In the genomic region with DNA sequence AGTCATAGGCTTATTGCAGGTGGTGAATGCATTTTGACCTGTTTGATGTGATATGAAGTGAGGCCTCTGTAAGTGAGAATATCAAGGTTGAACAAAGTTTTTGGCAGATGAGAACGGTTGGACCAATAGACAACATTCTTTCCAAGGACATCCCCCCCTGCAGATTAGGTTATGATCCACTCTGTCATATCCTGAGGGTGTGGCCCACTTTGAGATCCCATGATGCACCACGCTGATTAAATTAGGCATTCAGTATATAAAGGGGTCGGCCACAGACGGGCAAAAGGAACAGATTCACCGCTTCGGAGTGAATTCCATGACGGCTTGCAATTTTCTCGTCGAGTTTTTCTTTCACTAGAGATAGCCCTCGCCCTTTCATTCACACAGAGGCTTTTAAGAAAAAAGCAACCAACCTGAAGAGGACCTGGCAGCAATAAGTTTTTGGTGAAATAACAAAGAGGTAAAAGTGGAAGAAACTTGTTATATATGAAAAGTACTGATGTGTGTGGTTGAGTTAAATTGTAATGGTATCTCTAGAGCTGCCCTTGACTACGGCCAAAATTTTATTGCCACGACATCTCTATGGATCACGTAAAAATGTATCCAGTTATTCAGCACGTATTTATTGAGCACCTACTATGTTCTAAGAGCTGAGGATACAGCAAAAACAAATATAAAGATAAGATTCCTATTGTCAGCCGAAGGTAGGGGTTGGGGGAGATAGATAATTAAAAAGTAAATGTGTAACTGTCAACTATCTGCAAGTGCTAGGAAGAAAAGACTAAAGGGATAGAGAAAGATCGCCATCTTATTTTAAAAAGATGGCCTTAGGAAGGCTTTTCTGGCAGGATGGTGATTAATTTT, we compare ENCODE assay signal across 3 cellular contexts.
TF ChIP-seq lines count a peak whose summit lies in the region.

No MANE protein-coding gene starts in this region.

TF ChIP-seq in SK-N-SH, 30 proteins besides CTCF, POLR2A, EP300 and RAD21:
- TF ChIP-seq ZBTB33 (IDR thresholded peaks at IDR 0.05; ENCODE audit: borderline replicate concordance, low read depth) (no peak), MXI1 (IDR thresholded peaks at IDR 0.05; ENCODE audit: low read depth, low read length) (no peak), RFX5 (IDR thresholded peaks at IDR 0.05; ENCODE audit: low read length) (no peak), MEF2A (IDR thresholded peaks at IDR 0.05; ENCODE audit: borderline replicate concordance, low read depth) (no peak), RCOR1 (IDR thresholded peaks at IDR 0.05; ENCODE audit: low read length) (no peak)

TF ChIP-seq in SK-N-SH treated with all-trans-retinoic acid at 6 μM for 48 hours, 23 proteins besides CTCF, POLR2A, EP300 and RAD21 (continued from another document):
- TF ChIP-seq POU6F1 (CRISPR knock-in tag; IDR thresholded peaks at IDR 0.05; ENCODE audit: borderline replicate concordance, low read depth) (no peak), ARNTL (CRISPR knock-in tag; IDR thresholded peaks at IDR 0.05; ENCODE audit: borderline replicate concordance, low read depth) (no peak), RARB (CRISPR knock-in tag; IDR thresholded peaks at IDR 0.05) (no peak), CREB5 (CRISPR knock-in tag; IDR thresholded peaks at IDR 0.05; ENCODE audit: low read depth) (no peak), ZNF70 (CRISPR knock-in tag; IDR thresholded peaks at IDR 0.05) (no peak), ZNF8 (CRISPR knock-in tag; IDR thresholded peaks at IDR 0.05) (no peak), GLIS3 (CRISPR knock-in tag; IDR thresholded peaks at IDR 0.05) (no peak)
- TF ChIP-seq, protein P1, sequence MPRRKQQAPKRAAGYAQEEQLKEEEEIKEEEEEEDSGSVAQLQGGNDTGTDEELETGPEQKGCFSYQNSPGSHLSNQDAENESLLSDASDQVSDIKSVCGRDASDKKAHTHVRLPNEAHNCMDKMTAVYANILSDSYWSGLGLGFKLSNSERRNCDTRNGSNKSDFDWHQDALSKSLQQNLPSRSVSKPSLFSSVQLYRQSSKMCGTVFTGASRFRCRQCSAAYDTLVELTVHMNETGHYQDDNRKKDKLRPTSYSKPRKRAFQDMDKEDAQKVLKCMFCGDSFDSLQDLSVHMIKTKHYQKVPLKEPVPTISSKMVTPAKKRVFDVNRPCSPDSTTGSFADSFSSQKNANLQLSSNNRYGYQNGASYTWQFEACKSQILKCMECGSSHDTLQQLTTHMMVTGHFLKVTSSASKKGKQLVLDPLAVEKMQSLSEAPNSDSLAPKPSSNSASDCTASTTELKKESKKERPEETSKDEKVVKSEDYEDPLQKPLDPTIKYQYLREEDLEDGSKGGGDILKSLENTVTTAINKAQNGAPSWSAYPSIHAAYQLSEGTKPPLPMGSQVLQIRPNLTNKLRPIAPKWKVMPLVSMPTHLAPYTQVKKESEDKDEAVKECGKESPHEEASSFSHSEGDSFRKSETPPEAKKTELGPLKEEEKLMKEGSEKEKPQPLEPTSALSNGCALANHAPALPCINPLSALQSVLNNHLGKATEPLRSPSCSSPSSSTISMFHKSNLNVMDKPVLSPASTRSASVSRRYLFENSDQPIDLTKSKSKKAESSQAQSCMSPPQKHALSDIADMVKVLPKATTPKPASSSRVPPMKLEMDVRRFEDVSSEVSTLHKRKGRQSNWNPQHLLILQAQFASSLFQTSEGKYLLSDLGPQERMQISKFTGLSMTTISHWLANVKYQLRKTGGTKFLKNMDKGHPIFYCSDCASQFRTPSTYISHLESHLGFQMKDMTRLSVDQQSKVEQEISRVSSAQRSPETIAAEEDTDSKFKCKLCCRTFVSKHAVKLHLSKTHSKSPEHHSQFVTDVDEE (CRISPR knock-in tag; IDR thresholded peaks at IDR 0.05), result no peak
- TF ChIP-seq, protein P2, sequence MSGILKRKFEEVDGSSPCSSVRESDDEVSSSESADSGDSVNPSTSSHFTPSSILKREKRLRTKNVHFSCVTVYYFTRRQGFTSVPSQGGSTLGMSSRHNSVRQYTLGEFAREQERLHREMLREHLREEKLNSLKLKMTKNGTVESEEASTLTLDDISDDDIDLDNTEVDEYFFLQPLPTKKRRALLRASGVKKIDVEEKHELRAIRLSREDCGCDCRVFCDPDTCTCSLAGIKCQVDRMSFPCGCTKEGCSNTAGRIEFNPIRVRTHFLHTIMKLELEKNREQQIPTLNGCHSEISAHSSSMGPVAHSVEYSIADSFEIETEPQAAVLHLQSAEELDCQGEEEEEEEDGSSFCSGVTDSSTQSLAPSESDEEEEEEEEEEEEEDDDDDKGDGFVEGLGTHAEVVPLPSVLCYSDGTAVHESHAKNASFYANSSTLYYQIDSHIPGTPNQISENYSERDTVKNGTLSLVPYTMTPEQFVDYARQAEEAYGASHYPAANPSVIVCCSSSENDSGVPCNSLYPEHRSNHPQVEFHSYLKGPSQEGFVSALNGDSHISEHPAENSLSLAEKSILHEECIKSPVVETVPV (CRISPR knock-in tag; IDR thresholded peaks at IDR 0.05), result no peak

TF ChIP-seq in HEK293, 187 proteins besides CTCF, POLR2A, EP300 and RAD21 (continues in another document):
- TF ChIP-seq ZNF518A (tag by site-specific recombination; conservative IDR thresholded peaks at IDR 0.05; ENCODE audit: low read depth) (no peak), HOXD13 (CRISPR knock-in tag; IDR thresholded peaks at IDR 0.05; ENCODE audit: borderline replicate concordance) (no peak), ZNF423 (tag by site-specific recombination; IDR thresholded peaks at IDR 0.05) (no peak), ZNF138 (tag by site-specific recombination; IDR thresholded peaks at IDR 0.05; ENCODE audit: borderline replicate concordance) (no peak), KLF1 (tag by site-specific recombination; IDR thresholded peaks at IDR 0.05) (no peak), ZNF664 (tag by site-specific recombination; IDR thresholded peaks at IDR 0.05) (peak; percentile 88), SP3 (tag by site-specific recombination; IDR thresholded peaks at IDR 0.05) (no peak), PBX3 (CRISPR knock-in tag; IDR thresholded peaks at IDR 0.05) (no peak), INSM2 (tag by site-specific recombination; IDR thresholded peaks at IDR 0.05) (no peak), ZBTB17 (tag by site-specific recombination; IDR thresholded peaks at IDR 0.05) (no peak), ZNF121 (tag by site-specific recombination; IDR thresholded peaks at IDR 0.05) (no peak), PRDM1 (tag by site-specific recombination; IDR thresholded peaks at IDR 0.05) (0 out of 2 replicates have a peak, but pooled peaks have one; percentile 6), ZNF654 (tag by site-specific recombination; IDR thresholded peaks at IDR 0.05; ENCODE audit: low read depth) (no peak), ZNF350 (tag by site-specific recombination; IDR thresholded peaks at IDR 0.05) (no peak), PRDM2 (tag by site-specific recombination; IDR thresholded peaks at IDR 0.05; ENCODE audit: borderline replicate concordance) (no peak), ZNF394 (tag by site-specific recombination; IDR thresholded peaks at IDR 0.05; ENCODE audit: borderline replicate concordance) (no peak)
- TF ChIP-seq, protein P3, sequence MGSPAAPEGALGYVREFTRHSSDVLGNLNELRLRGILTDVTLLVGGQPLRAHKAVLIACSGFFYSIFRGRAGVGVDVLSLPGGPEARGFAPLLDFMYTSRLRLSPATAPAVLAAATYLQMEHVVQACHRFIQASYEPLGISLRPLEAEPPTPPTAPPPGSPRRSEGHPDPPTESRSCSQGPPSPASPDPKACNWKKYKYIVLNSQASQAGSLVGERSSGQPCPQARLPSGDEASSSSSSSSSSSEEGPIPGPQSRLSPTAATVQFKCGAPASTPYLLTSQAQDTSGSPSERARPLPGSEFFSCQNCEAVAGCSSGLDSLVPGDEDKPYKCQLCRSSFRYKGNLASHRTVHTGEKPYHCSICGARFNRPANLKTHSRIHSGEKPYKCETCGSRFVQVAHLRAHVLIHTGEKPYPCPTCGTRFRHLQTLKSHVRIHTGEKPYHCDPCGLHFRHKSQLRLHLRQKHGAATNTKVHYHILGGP (tag by site-specific recombination; IDR thresholded peaks at IDR 0.05), result no peak
- TF ChIP-seq, protein P4, sequence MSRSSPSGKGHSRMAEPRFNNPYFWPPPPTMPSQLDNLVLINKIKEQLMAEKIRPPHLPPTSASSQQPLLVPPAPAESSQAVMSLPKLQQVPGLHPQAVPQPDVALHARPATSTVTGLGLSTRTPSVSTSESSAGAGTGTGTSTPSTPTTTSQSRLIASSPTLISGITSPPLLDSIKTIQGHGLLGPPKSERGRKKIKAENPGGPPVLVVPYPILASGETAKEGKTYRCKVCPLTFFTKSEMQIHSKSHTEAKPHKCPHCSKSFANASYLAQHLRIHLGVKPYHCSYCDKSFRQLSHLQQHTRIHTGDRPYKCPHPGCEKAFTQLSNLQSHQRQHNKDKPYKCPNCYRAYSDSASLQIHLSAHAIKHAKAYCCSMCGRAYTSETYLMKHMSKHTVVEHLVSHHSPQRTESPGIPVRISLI (tag by site-specific recombination; IDR thresholded peaks at IDR 0.05), result no peak
